In genomic region chr10:103823706-103824272, GRCh38 we compare ENCODE assay signal across 2 cellular contexts.
TF ChIP-seq lines count a peak whose summit lies in the region.

No MANE protein-coding gene starts in this region.

TF ChIP-seq in A549, 52 proteins besides CTCF, POLR2A, EP300 and RAD21:
- TF ChIP-seq ATOH8 (CRISPR knock-in tag; IDR thresholded peaks at IDR 0.05; ENCODE audit: low read depth) (no peak), PHF8 (IDR thresholded peaks at IDR 0.05; ENCODE audit: borderline replicate concordance, low read depth) (no peak)

TF ChIP-seq in IMR-90, 13 proteins besides CTCF, POLR2A, EP300 and RAD21 (continued from another document):
- TF ChIP-seq ELK1 (IDR thresholded peaks at IDR 0.05; ENCODE audit: borderline replicate concordance, low read depth, low read length) (no peak), MXI1 (IDR thresholded peaks at IDR 0.05; ENCODE audit: borderline replicate concordance, low read depth, low read length) (no peak), RCOR1 (IDR thresholded peaks at IDR 0.05; ENCODE audit: insufficient replicate concordance, low read length) (no peak), MAZ (IDR thresholded peaks at IDR 0.05; ENCODE audit: borderline replicate concordance, low read depth, low read length) (no peak), MAFK (IDR thresholded peaks at IDR 0.05; ENCODE audit: low read depth, low read length) (no peak), USF2 (IDR thresholded peaks at IDR 0.05; ENCODE audit: low read depth, low read length) (no peak), CHD1 (IDR thresholded peaks at IDR 0.05; ENCODE audit: low read depth, low read length) (no peak), BHLHE40 (IDR thresholded peaks at IDR 0.05; ENCODE audit: low read depth, low read length) (no peak), NFE2L2 (IDR thresholded peaks at IDR 0.05; ENCODE audit: low read depth, low read length) (no peak), FOS (IDR thresholded peaks at IDR 0.05; ENCODE audit: low read depth, low read length) (no peak), CEBPB (IDR thresholded peaks at IDR 0.05; ENCODE audit: low read depth, low read length) (no peak), RFX5 (IDR thresholded peaks at IDR 0.05; ENCODE audit: low read depth, low read length) (no peak)
